Comparison of ENCODE assay signal across 8 cellular contexts in the genomic region with DNA sequence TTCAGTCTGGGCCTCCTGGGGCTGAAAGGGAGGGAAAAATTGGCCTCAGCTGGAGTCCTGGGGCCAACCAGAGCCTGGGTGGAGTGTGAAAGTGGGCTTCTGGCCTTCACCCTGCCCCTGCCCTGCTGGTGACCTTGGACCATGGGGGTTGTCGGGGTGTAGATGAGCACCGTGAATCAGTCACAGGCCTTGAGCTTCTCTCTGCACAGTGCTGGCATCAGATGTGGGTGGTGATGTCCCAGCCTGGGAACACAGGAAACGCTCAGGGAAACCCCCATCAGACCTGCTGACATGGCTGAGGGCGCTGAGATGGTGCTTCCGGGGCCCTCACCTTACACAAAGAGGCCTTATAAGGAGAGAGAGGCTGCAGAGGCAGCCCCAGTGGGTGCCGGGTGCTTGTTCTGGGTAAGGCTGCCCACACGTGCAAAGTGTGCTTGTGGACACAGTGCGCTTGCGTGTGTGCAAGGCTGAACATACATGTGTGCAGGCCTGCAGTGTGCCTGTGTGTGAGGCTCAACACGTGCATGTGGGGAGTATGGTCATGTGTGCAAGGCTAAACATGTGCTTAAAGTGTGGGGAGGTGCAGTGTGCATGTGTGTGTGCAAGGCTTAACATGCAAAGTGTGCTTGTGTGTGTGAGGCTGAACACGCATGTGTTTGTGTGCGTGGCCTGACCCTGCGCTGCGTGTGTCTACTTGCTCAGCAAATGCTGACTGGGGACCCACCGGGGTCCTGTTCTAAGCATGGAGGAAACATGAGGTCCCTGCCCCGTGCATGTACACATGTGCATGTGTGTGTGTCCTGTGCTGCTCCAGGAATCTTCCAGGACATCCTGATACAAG. TPM values are rescaled to one million over a fixed set of nuclear protein-coding genes. Genes with fewer than 3 reads are reported as not detected.
A peak's percentile ranks its signal among the peaks of the same experiment; 100 is the strongest.
DNase-seq lines count a peak whose midpoint lies in the region; ATAC-seq and TF ChIP-seq lines count a peak whose summit lies in the region.

No MANE protein-coding gene starts in this region.

- H3K27me3 ChIP-seq in skeletal muscle satellite cell (ENCODE audit: control insufficient read depth, insufficient read depth, low read length) (no peaks in the 10 kb centered on the region), PC-3 (ENCODE audit: low read length) (no peaks in the 10 kb centered on the region)

- H3K27ac ChIP-seq in PC-3 (ENCODE audit: low read length), result no peak overlapping the region

- peak; percentile 65 to 91 for DNase-seq in activated CD4-positive, alpha-beta T cell treated with anti-CD3 and anti-CD28 coated beads, Interleukin-2, amount 50 U/mL, for 24 hours (ENCODE audit: low read depth in 1 of 2, low spot score in 1 of 2)
- no peak for DNase-seq in endothelial cell (ENCODE audit: low spot score)
- DNase-seq in DMS 273 (lab: John Stamatoyannopoulos, UW; ENCODE audit: unreplicated experiment), result no peak
- no peak for DNase-seq in KG1 (lab: John Stamatoyannopoulos, UW)
- no peak for DNase-seq in PC-3

- CTCF ChIA-PET in PC-3 (lab: Charles Lee), result no interaction called here

- H3K9ac ChIP-seq in skeletal muscle satellite cell (ENCODE audit: low read depth, low read length) (peak overlapping the region; percentile 0), PC-3 (ENCODE audit: low read length) (no peak overlapping the region)

- intact Hi-C loops in PC-3 (cut with micrococcal nuclease), result no loop called here

- H3K4me2 ChIP-seq in skeletal muscle satellite cell (ENCODE audit: low read length) (no peak overlapping the region), PC-3 (ENCODE audit: low read length) (no peak overlapping the region)

- no peak overlapping the region for H3K4me3 Mint-ChIP-seq in endothelial cell (ENCODE audit: unreplicated experiment)

- H2AFZ ChIP-seq in PC-3 (ENCODE audit: low read length), result no peak overlapping the region

- no peaks in the 10 kb centered on the region for H3K9me3 Mint-ChIP-seq in endothelial cell (ENCODE audit: unreplicated experiment)

- no peaks in the 10 kb centered on the region for H3K9me3 ChIP-seq in skeletal muscle satellite cell (replicated peaks; ENCODE audit: low read length)
- no peaks in the 10 kb centered on the region for H3K9me3 ChIP-seq in PC-3 (ENCODE audit: low read length)

- POLR2A ChIA-PET in PC-3 (lab: Charles Lee; ENCODE audit: unreplicated experiment), result no interaction called here

- peaks cover 31% of the 10 kb centered on the region for H3K4me1 ChIP-seq in skeletal muscle satellite cell (ENCODE audit: control insufficient read depth, insufficient read depth, low read length)
- H3K4me1 ChIP-seq in PC-3 (ENCODE audit: insufficient read depth, low read length), result peaks cover 10% of the 10 kb centered on the region; the same call in 1 of the 2 replicates

- H3K27ac Mint-ChIP-seq in endothelial cell (ENCODE audit: unreplicated experiment), result peak overlapping the region; percentile 48

- H3K36me3 ChIP-seq in skeletal muscle satellite cell (ENCODE audit: insufficient read depth, low read length) (peaks cover 24% of the 10 kb centered on the region), PC-3 (ENCODE audit: low read depth, low read length) (peaks cover 9% of the 10 kb centered on the region)

- no peaks in the 10 kb centered on the region for H3F3A ChIP-seq in PC-3 (ENCODE audit: low read length, unreplicated experiment)

- H3K4me1 Mint-ChIP-seq in endothelial cell (ENCODE audit: unreplicated experiment), result peaks cover 19% of the 10 kb centered on the region

- no peaks in the 10 kb centered on the region for H3K9me2 ChIP-seq in PC-3 (replicated peaks; ENCODE audit: low read length)

- no TSS peak for BruUV-seq in PC-3 (replicated peaks; lab: Mats Ljungman, UMichigan)

- H3K36me3 Mint-ChIP-seq in endothelial cell (ENCODE audit: low read depth, unreplicated experiment), result peaks cover 10% of the 10 kb centered on the region

- H3K4me3 ChIP-seq in skeletal muscle satellite cell (ENCODE audit: low read length) (no peak overlapping the region), PC-3 (ENCODE audit: low read length) (no peak overlapping the region)

- H3K27me3 Mint-ChIP-seq in endothelial cell (ENCODE audit: unreplicated experiment), result peaks cover 5% of the 10 kb centered on the region

- H4K20me1 ChIP-seq in PC-3 (ENCODE audit: low read length), result peaks cover 14% of the 10 kb centered on the region; the same call in 1 of the 2 replicates

- TF ChIP-seq CTCF in endothelial cell (IDR thresholded peaks at IDR 0.05; ENCODE audit: unreplicated experiment) (no peak), PC-3 (conservative IDR thresholded peaks at IDR 0.05; ENCODE audit: low read depth, low read length) (no peak)

- H3K79me2 ChIP-seq in PC-3 (ENCODE audit: low read length), result peaks cover 55% of the 10 kb centered on the region

- peak; percentile 74 for ATAC-seq in GM19035 (IDR thresholded peaks at IDR 0.05; ENCODE audit: unreplicated experiment)
- ATAC-seq in HG03139 (IDR thresholded peaks at IDR 0.05; ENCODE audit: unreplicated experiment), result peak; percentile 76
- no peak for ATAC-seq in PC-3

RNA-seq across cellular contexts. Expression of gene ARPC1B, which starts 6.5 kb away (rescaled TPM):
- total RNA-seq in endothelial cell (ENCODE audit: unreplicated experiment) (124 TPM), PC-3 (2014; rRNA removed) (358 and 381 TPM in 2 replicates)
- 391 and 451 TPM in 2 replicates for total RNA-seq in skeletal muscle satellite cell (2012; rRNA removed)

RNA-seq across cellular contexts. Expression of gene PDAP1, which starts 27.4 kb away (rescaled TPM):
- total RNA-seq in endothelial cell (ENCODE audit: unreplicated experiment) (107 TPM), PC-3 (2014; rRNA removed) (58.6 and 84.7 TPM in 2 replicates)
- total RNA-seq in skeletal muscle satellite cell (2012; rRNA removed), result 59.6 and 61.2 TPM in 2 replicates

RNA-seq across cellular contexts. Expression of gene BUD31, which starts 27.7 kb away (rescaled TPM):
- total RNA-seq in endothelial cell (ENCODE audit: unreplicated experiment), result 73.4 TPM
- 114 and 123 TPM in 2 replicates for total RNA-seq in skeletal muscle satellite cell (2012; rRNA removed)
- 120 and 144 TPM in 2 replicates for total RNA-seq in PC-3 (2014; rRNA removed)

RNA-seq across cellular contexts. Expression of gene ARPC1A, which starts 55.3 kb away (rescaled TPM):
- total RNA-seq in endothelial cell (ENCODE audit: unreplicated experiment) (196 TPM), PC-3 (2014; rRNA removed) (183 and 193 TPM in 2 replicates)
- 237 and 313 TPM in 2 replicates for total RNA-seq in skeletal muscle satellite cell (2012; rRNA removed)

RNA-seq across cellular contexts. Expression of gene PTCD1, which starts 57.6 kb away (rescaled TPM):
- 7.1 TPM for total RNA-seq in endothelial cell (ENCODE audit: unreplicated experiment)
- total RNA-seq in skeletal muscle satellite cell (2012; rRNA removed), result 5.7 and 7.4 TPM in 2 replicates
- 10.4 and 11.5 TPM in 2 replicates for total RNA-seq in PC-3 (2014; rRNA removed)

Comparison
In these comparisons a context has a peak if more than half of its experiments do, and no peak if none do; other contexts are left out.
1. DNase-seq: peak in activated CD4-positive, alpha-beta T cell treated with anti-CD3 and anti-CD28 coated beads, Interleukin-2, amount 50 U/mL, for 24 hours (2 of 2); none in endothelial cell (single experiment), DMS 273 (single experiment), KG1 (single experiment) and PC-3 (single experiment).